Comparison of ENCODE assay signal across 29 cellular contexts in genomic region chr1:152886758-152887409, GRCh38. TPM values are rescaled to one million over a fixed set of nuclear protein-coding genes. Genes with fewer than 3 reads are reported as not detected.
DNase-seq lines count a peak whose midpoint lies in the region; ATAC-seq and TF ChIP-seq lines count a peak whose summit lies in the region.
"Had no signal": no experiment of that assay in that cellular context is flagged by ENCODE, and none has a peak within 500 bp of the region (broad histone marks: within the 10 kb centered on the region; RNA-seq: fewer than 3 reads in every experiment).

No MANE protein-coding gene starts in this region.

- peak overlapping the region in 3 of 4 donors; percentile 35 to 64 (median 51) for H3K27ac ChIP-seq in esophagus muscularis mucosa (replicated peaks in 1 of 4)
- H3K27ac ChIP-seq: BLaER1 treated with 17β-estradiol and CSF1 and Interleukin-3, amounts not matched to agents 10 nM and 100 nM; colonic mucosa; gastrocnemius medialis; KMS-11; Peyer's patch; transverse colon had no signal

- H3K36me3 Mint-ChIP-seq in stimulated activated memory B cell treated with anti-CD40 and anti-IgM and Interleukin-4, amounts not matched to agents 10 μg/mL and 1 μg/mL and 100 μg/mL, for 72 hours, result no peaks in the 10 kb centered on the region
- H3K36me3 Mint-ChIP-seq: activated CD8-positive, alpha-beta memory T cell treated with anti-CD3 and anti-CD28 coated beads, Interleukin-2, amount 10 ng/mL, durations not matched to agents 7 days and 5 days; activated naive CD4-positive, alpha-beta T cell treated with anti-CD3 and anti-CD28 coated beads, Interleukin-2, amount 10 ng/mL, durations not matched to agents 7 days and 5 days; mesothelial cell of epicardium; naive B cell had no signal

- no peak overlapping the region for H3K4me3 ChIP-seq in esophagus muscularis mucosa
- H3K4me3 ChIP-seq: BLaER1 treated with 17β-estradiol and CSF1 and Interleukin-3, amounts not matched to agents 10 nM and 100 nM; colonic mucosa; gastrocnemius medialis; GM12878; Peyer's patch; transverse colon had no signal

- H3K27ac Mint-ChIP-seq in stimulated activated memory B cell treated with anti-CD40 and anti-IgM and Interleukin-4, amounts not matched to agents 10 μg/mL and 1 μg/mL and 100 μg/mL, for 72 hours, result no peak overlapping the region
- H3K27ac Mint-ChIP-seq: activated CD8-positive, alpha-beta memory T cell treated with anti-CD3 and anti-CD28 coated beads, Interleukin-2, amount 10 ng/mL, durations not matched to agents 7 days and 5 days; activated naive CD4-positive, alpha-beta T cell treated with anti-CD3 and anti-CD28 coated beads, Interleukin-2, amount 10 ng/mL, durations not matched to agents 7 days and 5 days; activated T-helper 1 cell treated with anti-CD3 and anti-CD28 coated beads, Interleukin-12 subunit alpha, Interleukin-12 subunit beta, Interleukin-2, Interleukin-4 antibody, amounts not matched to agents 30 ng/mL and 10 ng/mL and 1 ng/mL, durations not matched to agents 14 hours and 24 hours and 36 hours; mesothelial cell of epicardium; naive B cell; WTC11 had no signal

- no peaks in the 10 kb centered on the region for H3K9me3 Mint-ChIP-seq in stimulated activated memory B cell treated with anti-CD40 and anti-IgM and Interleukin-4, amounts not matched to agents 10 μg/mL and 1 μg/mL and 100 μg/mL, for 72 hours
- H3K9me3 Mint-ChIP-seq: activated naive CD4-positive, alpha-beta T cell treated with anti-CD3 and anti-CD28 coated beads, Interleukin-2, amount 10 ng/mL, durations not matched to agents 7 days and 5 days; activated T-helper 1 cell treated with anti-CD3 and anti-CD28 coated beads, Interleukin-12 subunit alpha, Interleukin-12 subunit beta, Interleukin-2, Interleukin-4 antibody, amounts not matched to agents 30 ng/mL and 10 ng/mL and 1 ng/mL, durations not matched to agents 14 hours and 24 hours and 36 hours had no signal

- H3K27me3 Mint-ChIP-seq in stimulated activated memory B cell treated with anti-CD40 and anti-IgM and Interleukin-4, amounts not matched to agents 10 μg/mL and 1 μg/mL and 100 μg/mL, for 72 hours, result peaks cover 10% of the 10 kb centered on the region

- intact Hi-C loops in esophagus muscularis mucosa (cut with DNase I), result no loop called here

- TF ChIP-seq POLR2A in esophagus muscularis mucosa (IDR thresholded peaks at IDR 0.05; ENCODE audit: low read depth), result no peak

- H3K4me1 ChIP-seq in esophagus muscularis mucosa, result peaks cover 0 to 39% (median 37%) of the 10 kb centered on the region in 4 donors
- H3K4me1 ChIP-seq: colonic mucosa, gastrocnemius medialis, Peyer's patch, transverse colon had no signal

- no peak for TF ChIP-seq CTCF in esophagus muscularis mucosa (IDR thresholded peaks at IDR 0.05)

- no peaks in the 10 kb centered on the region for H3K9me3 ChIP-seq in esophagus muscularis mucosa
- H3K9me3 ChIP-seq: BLaER1 treated with 17β-estradiol and CSF1 and Interleukin-3, amounts not matched to agents 10 nM and 100 nM; colonic mucosa; gastrocnemius medialis; Peyer's patch; transverse colon had no signal

- TF ChIP-seq EP300 in esophagus muscularis mucosa (IDR thresholded peaks at IDR 0.05), result no peak

- H3K27me3 ChIP-seq in esophagus muscularis mucosa, result no peaks in the 10 kb centered on the region
- H3K27me3 ChIP-seq: BLaER1 treated with 17β-estradiol and CSF1 and Interleukin-3, amounts not matched to agents 10 nM and 100 nM; colonic mucosa; gastrocnemius medialis; Peyer's patch; transverse colon had no signal

- H3K36me3 ChIP-seq in esophagus muscularis mucosa, result no peaks in the 10 kb centered on the region
- H3K36me3 ChIP-seq: BLaER1 treated with 17β-estradiol and CSF1 and Interleukin-3, amounts not matched to agents 10 nM and 100 nM; colonic mucosa; gastrocnemius medialis; Peyer's patch; transverse colon had no signal

- H3K4me1 Mint-ChIP-seq in stimulated activated memory B cell treated with anti-CD40 and anti-IgM and Interleukin-4, amounts not matched to agents 10 μg/mL and 1 μg/mL and 100 μg/mL, for 72 hours, result no peaks in the 10 kb centered on the region
- H3K4me1 Mint-ChIP-seq: activated CD8-positive, alpha-beta memory T cell treated with anti-CD3 and anti-CD28 coated beads, Interleukin-2, amount 10 ng/mL, durations not matched to agents 7 days and 5 days; activated naive CD4-positive, alpha-beta T cell treated with anti-CD3 and anti-CD28 coated beads, Interleukin-2, amount 10 ng/mL, durations not matched to agents 7 days and 5 days; mesothelial cell of epicardium; naive B cell; WTC11 had no signal

- 70% methylated on average over 4 of the region's 8 CpGs for WGBS in esophagus muscularis mucosa

- peak; percentile 37 for ATAC-seq in stimulated activated memory B cell treated with anti-CD40 and anti-IgM and Interleukin-4, amounts not matched to agents 10 μg/mL and 1 μg/mL and 100 μg/mL, for 72 hours
- ATAC-seq in HG02970 (IDR thresholded peaks at IDR 0.05; ENCODE audit: low FRiP score, unreplicated experiment), result no peak
- ATAC-seq: activated CD8-positive, alpha-beta memory T cell treated with anti-CD3 and anti-CD28 coated beads, Interleukin-2, amount 10 ng/mL, durations not matched to agents 7 days and 5 days; gastrocnemius medialis; GM12878; WTC11 had no signal

- in situ Hi-C loops in KBM-7 (cut with MboI; ENCODE audit: low pct_unique_long_range_greater_than_20kb, low sequenced_read_pairs), result no loop called here

- DNase-seq in EL (peak; percentile 31), NCI-H1436 treated with DMSO at 0.1 percent for 48 hours (lab: John Stamatoyannopoulos, UW) (peak; percentile 63), esophagus muscularis mucosa (ENCODE audit: extremely low spot score) (no peak), KBM-7 (no peak)
- DNase-seq in stimulated activated CD4-positive, alpha-beta T cell treated with anti-CD3 and anti-CD28 coated beads, Interleukin-4, amount 100 ng/mL, for 4 hours, result no peak
- DNase-seq: activated CD8-positive, alpha-beta memory T cell treated with anti-CD3 and anti-CD28 coated beads, Interleukin-2, amount 10 ng/mL, durations not matched to agents 7 days and 5 days; activated naive CD4-positive, alpha-beta T cell treated with anti-CD3 and anti-CD28 coated beads, Interleukin-2, amount 10 ng/mL, durations not matched to agents 7 days and 5 days; colonic mucosa; COR-L47; effector CD8-positive, alpha-beta T cell; erythroblast; gastrocnemius medialis; hippocampal formation; naive B cell; NCI-H2029 treated with DMSO at 0.1 percent for 48 hours; NCI-H226; NCI-H69; nucleus accumbens; Peyer's patch; transverse colon had no signal

- H3K4me3 Mint-ChIP-seq in stimulated activated memory B cell treated with anti-CD40 and anti-IgM and Interleukin-4, amounts not matched to agents 10 μg/mL and 1 μg/mL and 100 μg/mL, for 72 hours, result no peak overlapping the region
- H3K4me3 Mint-ChIP-seq: activated CD8-positive, alpha-beta memory T cell treated with anti-CD3 and anti-CD28 coated beads, Interleukin-2, amount 10 ng/mL, durations not matched to agents 7 days and 5 days; activated naive CD4-positive, alpha-beta T cell treated with anti-CD3 and anti-CD28 coated beads, Interleukin-2, amount 10 ng/mL, durations not matched to agents 7 days and 5 days; activated T-helper 1 cell treated with anti-CD3 and anti-CD28 coated beads, Interleukin-12 subunit alpha, Interleukin-12 subunit beta, Interleukin-2, Interleukin-4 antibody, amounts not matched to agents 30 ng/mL and 10 ng/mL and 1 ng/mL, durations not matched to agents 14 hours and 24 hours and 36 hours; mesothelial cell of epicardium; naive B cell; WTC11 had no signal

RNA-seq across cellular contexts. Expression of gene SMCP, which starts 8.8 kb away (rescaled TPM):
- total RNA-seq in esophagus muscularis mucosa, result not detected
- total RNA-seq: activated CD8-positive, alpha-beta memory T cell treated with anti-CD3 and anti-CD28 coated beads, Interleukin-2, amount 10 ng/mL, durations not matched to agents 7 days and 5 days; activated T-helper 1 cell treated with anti-CD3 and anti-CD28 coated beads, Interleukin-12 subunit alpha, Interleukin-12 subunit beta, Interleukin-2, Interleukin-4 antibody, amounts not matched to agents 30 ng/mL and 10 ng/mL and 1 ng/mL, durations not matched to agents 14 hours and 24 hours and 36 hours; colonic mucosa; gastrocnemius medialis; GM12878; mesothelial cell of epicardium; Peyer's patch; pulmonary artery endothelial cell; transverse colon; WTC11 had no signal

RNA-seq across cellular contexts. Expression of gene IVL, which starts 21.5 kb away (rescaled TPM):
- not detected for total RNA-seq in esophagus muscularis mucosa
- total RNA-seq: activated CD8-positive, alpha-beta memory T cell treated with anti-CD3 and anti-CD28 coated beads, Interleukin-2, amount 10 ng/mL, durations not matched to agents 7 days and 5 days; activated T-helper 1 cell treated with anti-CD3 and anti-CD28 coated beads, Interleukin-12 subunit alpha, Interleukin-12 subunit beta, Interleukin-2, Interleukin-4 antibody, amounts not matched to agents 30 ng/mL and 10 ng/mL and 1 ng/mL, durations not matched to agents 14 hours and 24 hours and 36 hours; colonic mucosa; gastrocnemius medialis; Peyer's patch; transverse colon; WTC11 had no signal

RNA-seq across cellular contexts. Expression of gene LCE7A, which starts 27.1 kb away (rescaled TPM):
- total RNA-seq in esophagus muscularis mucosa, result not detected
- total RNA-seq: activated CD8-positive, alpha-beta memory T cell treated with anti-CD3 and anti-CD28 coated beads, Interleukin-2, amount 10 ng/mL, durations not matched to agents 7 days and 5 days; activated T-helper 1 cell treated with anti-CD3 and anti-CD28 coated beads, Interleukin-12 subunit alpha, Interleukin-12 subunit beta, Interleukin-2, Interleukin-4 antibody, amounts not matched to agents 30 ng/mL and 10 ng/mL and 1 ng/mL, durations not matched to agents 14 hours and 24 hours and 36 hours; colonic mucosa; gastrocnemius medialis; GM12878; mesothelial cell of epicardium; Peyer's patch; pulmonary artery endothelial cell; transverse colon; WTC11 had no signal

RNA-seq across cellular contexts. Expression of gene LCE6A, which starts 44.2 kb away (rescaled TPM):
- total RNA-seq in esophagus muscularis mucosa, result not detected
- total RNA-seq: activated CD8-positive, alpha-beta memory T cell treated with anti-CD3 and anti-CD28 coated beads, Interleukin-2, amount 10 ng/mL, durations not matched to agents 7 days and 5 days; activated T-helper 1 cell treated with anti-CD3 and anti-CD28 coated beads, Interleukin-12 subunit alpha, Interleukin-12 subunit beta, Interleukin-2, Interleukin-4 antibody, amounts not matched to agents 30 ng/mL and 10 ng/mL and 1 ng/mL, durations not matched to agents 14 hours and 24 hours and 36 hours; colonic mucosa; gastrocnemius medialis; mesothelial cell of epicardium; Peyer's patch; pulmonary artery endothelial cell; transverse colon; WTC11 had no signal

RNA-seq across cellular contexts. Expression of gene LCE1A, which starts 59.6 kb away (rescaled TPM):
- total RNA-seq in esophagus muscularis mucosa, result not detected
- total RNA-seq: activated CD8-positive, alpha-beta memory T cell treated with anti-CD3 and anti-CD28 coated beads, Interleukin-2, amount 10 ng/mL, durations not matched to agents 7 days and 5 days; activated T-helper 1 cell treated with anti-CD3 and anti-CD28 coated beads, Interleukin-12 subunit alpha, Interleukin-12 subunit beta, Interleukin-2, Interleukin-4 antibody, amounts not matched to agents 30 ng/mL and 10 ng/mL and 1 ng/mL, durations not matched to agents 14 hours and 24 hours and 36 hours; colonic mucosa; gastrocnemius medialis; GM12878; mesothelial cell of epicardium; Peyer's patch; pulmonary artery endothelial cell; transverse colon; WTC11 had no signal

Comparison
In these comparisons a context has a peak if more than half of its experiments do, and no peak if none do; other contexts are left out.
1. DNase-seq: peak in EL (single experiment) and NCI-H1436 treated with DMSO at 0.1 percent for 48 hours (single experiment); none in esophagus muscularis mucosa (single experiment), KBM-7 (single experiment) and stimulated activated CD4-positive, alpha-beta T cell treated with anti-CD3 and anti-CD28 coated beads, Interleukin-4, amount 100 ng/mL, for 4 hours (0 of 2).